ENCODE assay signal across 29 cellular contexts in the genomic region with DNA sequence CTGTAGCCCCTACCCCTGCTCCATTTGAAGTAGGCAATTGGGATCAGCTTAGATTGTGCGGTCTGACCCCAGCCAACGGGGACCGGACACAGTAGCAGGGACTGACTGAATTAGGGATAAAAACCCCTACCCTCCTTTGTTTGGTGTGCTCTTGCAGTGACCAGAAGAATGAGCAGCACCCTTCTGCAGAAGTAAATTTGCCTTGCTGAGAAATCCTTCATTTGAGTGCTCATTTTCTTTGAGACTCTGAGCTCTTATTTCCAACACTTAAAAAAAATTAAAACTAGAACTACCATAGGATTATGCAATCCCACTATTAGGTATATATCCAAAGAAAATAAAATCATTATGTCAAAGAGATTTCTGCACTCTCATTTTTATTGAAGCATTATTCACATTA.
"Had no signal": no experiment of that assay in that cellular context is flagged by ENCODE, and none has a peak within 500 bp of the region (broad histone marks: within the 10 kb centered on the region; RNA-seq: fewer than 3 reads in every experiment).

No MANE protein-coding gene starts in this region.

- H3K4me3 ChIP-seq: stomach, suprapubic skin, testis, thoracic aorta, thyroid gland, tibial artery, tibial nerve, transverse colon, upper lobe of left lung, upper lobe of right lung, uterus, vagina had no signal

- H3K27me3 Mint-ChIP-seq: stimulated activated memory B cell treated with anti-CD40 and anti-IgM and Interleukin-4, amounts not matched to agents 10 μg/mL and 1 μg/mL and 100 μg/mL, for 72 hours; stimulated activated naive B cell treated with anti-CD40 and anti-IgM and Interleukin-4, amounts not matched to agents 10 μg/mL and 1 μg/mL and 100 μg/mL, for 72 hours; stimulated activated naive CD8-positive, alpha-beta T cell treated with anti-CD3 and anti-CD28 coated beads, Interleukin-15, amount 100 ng/mL, for 72 hours; stimulated activated naive CD8-positive, alpha-beta T cell treated with anti-CD3 and anti-CD28 coated beads, Interleukin-15, Interleukin-2, amounts not matched to agents 100 ng/mL and 50 ng/mL, for 24 hours; type B pancreatic cell had no signal

- H3K4me1 ChIP-seq: stomach, suprapubic skin, testis, thyroid gland, tibial artery, tibial nerve, transverse colon, upper lobe of left lung, upper lobe of right lung, uterus, vagina had no signal

- DNase-seq: stimulated activated CD4-positive, alpha-beta T cell treated with anti-CD3 and anti-CD28 coated beads, Interleukin-2, amount 100 ng/mL, for 48 hours; stimulated activated CD4-positive, alpha-beta T cell treated with anti-CD3 and anti-CD28 coated beads, Interleukin-4, amount 100 ng/mL, for 1 hour; stimulated activated CD4-positive, alpha-beta T cell treated with anti-CD3 and anti-CD28 coated beads, Interleukin-4, amount 100 ng/mL, for 24 hours; stimulated activated CD4-positive, alpha-beta T cell treated with anti-CD3 and anti-CD28 coated beads, Interleukin-4, amount 100 ng/mL, for 4 hours; stimulated activated CD8-positive, alpha-beta memory T cell treated with anti-CD3 and anti-CD28 coated beads, Interleukin-4, amount 100 ng/mL, for 48 hours; stimulated activated naive B cell treated with anti-CD40 and anti-IgM and Interleukin-4, amounts not matched to agents 10 μg/mL and 1 μg/mL and 100 μg/mL, for 72 hours; stimulated activated naive CD4-positive, alpha-beta T cell; stimulated activated naive CD4-positive, alpha-beta T cell treated with Interleukin-2 at 50 U/mL for 16 hours; stimulated activated naive CD8-positive, alpha-beta T cell treated with anti-CD3 and anti-CD28 coated beads, Interleukin-15, amount 100 ng/mL, for 72 hours; stimulated activated naive CD8-positive, alpha-beta T cell treated with anti-CD3 and anti-CD28 coated beads, Interleukin-15, Interleukin-2, amounts not matched to agents 100 U/mL and 50 U/mL, for 24 hours; stomach; substantia nigra; testis; thyroid gland; tibial artery; transverse colon; trophoblast cell; upper lobe of left lung; upper lobe of right lung; uterus had no signal

- H3K27me3 ChIP-seq: stomach, suprapubic skin, testis, thyroid gland, tibial artery, tibial nerve, transverse colon, upper lobe of left lung, upper lobe of right lung, uterus, vagina had no signal

- H3K27ac ChIP-seq: stomach, suprapubic skin, testis, thoracic aorta, thyroid gland, tibial artery, tibial nerve, transverse colon, upper lobe of left lung, upper lobe of right lung, uterus, vagina had no signal

- H3K4me3 Mint-ChIP-seq: stimulated activated effector memory CD8-positive, alpha-beta T cell treated with anti-CD3 and anti-CD28 coated beads, Interleukin-12 subunit alpha, Interleukin-12 subunit beta, amount 100 ng/mL, for 72 hours; stimulated activated memory B cell treated with anti-CD40 and anti-IgM and Interleukin-4, amounts not matched to agents 10 μg/mL and 1 μg/mL and 100 μg/mL, for 72 hours; stimulated activated naive B cell treated with anti-CD40 and anti-IgM and Interleukin-4, amounts not matched to agents 10 μg/mL and 1 μg/mL and 100 μg/mL, for 72 hours; stimulated activated naive CD8-positive, alpha-beta T cell treated with anti-CD3 and anti-CD28 coated beads, Interleukin-15, amount 100 ng/mL, for 72 hours; stimulated activated naive CD8-positive, alpha-beta T cell treated with anti-CD3 and anti-CD28 coated beads, Interleukin-15, Interleukin-2, amounts not matched to agents 100 ng/mL and 50 ng/mL, for 24 hours; type B pancreatic cell had no signal

- H3K4me1 Mint-ChIP-seq: stimulated activated effector memory CD8-positive, alpha-beta T cell treated with anti-CD3 and anti-CD28 coated beads, Interleukin-12 subunit alpha, Interleukin-12 subunit beta, amount 100 ng/mL, for 72 hours; stimulated activated memory B cell treated with anti-CD40 and anti-IgM and Interleukin-4, amounts not matched to agents 10 μg/mL and 1 μg/mL and 100 μg/mL, for 72 hours; stimulated activated naive B cell treated with anti-CD40 and anti-IgM and Interleukin-4, amounts not matched to agents 10 μg/mL and 1 μg/mL and 100 μg/mL, for 72 hours; stimulated activated naive CD8-positive, alpha-beta T cell treated with anti-CD3 and anti-CD28 coated beads, Interleukin-15, amount 100 ng/mL, for 72 hours had no signal

- H3K36me3 Mint-ChIP-seq: stimulated activated effector memory CD8-positive, alpha-beta T cell treated with anti-CD3 and anti-CD28 coated beads, Interleukin-12 subunit alpha, Interleukin-12 subunit beta, amount 100 ng/mL, for 72 hours; stimulated activated memory B cell treated with anti-CD40 and anti-IgM and Interleukin-4, amounts not matched to agents 10 μg/mL and 1 μg/mL and 100 μg/mL, for 72 hours; stimulated activated naive B cell treated with anti-CD40 and anti-IgM and Interleukin-4, amounts not matched to agents 10 μg/mL and 1 μg/mL and 100 μg/mL, for 72 hours; type B pancreatic cell had no signal

- H3K27ac Mint-ChIP-seq: stimulated activated effector memory CD8-positive, alpha-beta T cell treated with anti-CD3 and anti-CD28 coated beads, Interleukin-12 subunit alpha, Interleukin-12 subunit beta, amount 100 ng/mL, for 72 hours; stimulated activated memory B cell treated with anti-CD40 and anti-IgM and Interleukin-4, amounts not matched to agents 10 μg/mL and 1 μg/mL and 100 μg/mL, for 72 hours; stimulated activated naive B cell treated with anti-CD40 and anti-IgM and Interleukin-4, amounts not matched to agents 10 μg/mL and 1 μg/mL and 100 μg/mL, for 72 hours; stimulated activated naive CD8-positive, alpha-beta T cell treated with anti-CD3 and anti-CD28 coated beads, Interleukin-15, amount 100 ng/mL, for 72 hours; stimulated activated naive CD8-positive, alpha-beta T cell treated with anti-CD3 and anti-CD28 coated beads, Interleukin-15, Interleukin-2, amounts not matched to agents 100 ng/mL and 50 ng/mL, for 24 hours; type B pancreatic cell had no signal

- H3K9me3 ChIP-seq: suprapubic skin, testis, thoracic aorta, thyroid gland, transverse colon, upper lobe of right lung, uterus, vagina had no signal

- H3K36me3 ChIP-seq: stomach, suprapubic skin, thoracic aorta, thyroid gland, tibial artery, tibial nerve, transverse colon, upper lobe of left lung, upper lobe of right lung, uterus, vagina had no signal

- FAIRE-seq: urothelium cell line had no signal
